Comparison of ENCODE assay signal across 11 cellular contexts in the genomic region with DNA sequence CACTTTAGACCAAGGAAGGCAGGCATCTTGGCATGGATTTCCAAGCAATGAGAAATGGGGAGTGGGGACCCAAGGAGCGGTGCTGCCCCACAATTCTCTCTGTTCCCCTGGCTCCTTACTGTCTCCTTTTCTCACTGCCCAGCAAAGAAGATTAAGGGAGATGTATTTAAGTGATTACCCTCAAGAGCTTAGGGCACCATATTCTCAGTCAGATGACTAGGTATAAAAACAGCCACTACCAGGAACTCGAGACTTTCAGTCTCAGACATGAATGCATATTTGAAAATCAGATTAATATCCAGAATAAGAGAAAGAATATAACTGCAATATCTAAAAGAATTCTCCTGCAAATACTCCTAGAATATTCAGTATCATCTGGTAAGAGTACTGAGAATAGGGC. TPM values are rescaled to one million over a fixed set of nuclear protein-coding genes. Genes with fewer than 3 reads are reported as not detected.
DNase-seq lines count a peak whose midpoint lies in the region; ATAC-seq and TF ChIP-seq lines count a peak whose summit lies in the region.
"Had no signal": no experiment of that assay in that cellular context is flagged by ENCODE, and none has a peak within 500 bp of the region (broad histone marks: within the 10 kb centered on the region; RNA-seq: fewer than 3 reads in every experiment).

A gene (minus strand): TSS at position 101 of the 400 bp plus-strand sequence. CDS start 75 bp downstream, at position 26.

- H3K27me3 Mint-ChIP-seq in activated CD4-positive, alpha-beta T cell treated with anti-CD3 and anti-CD28 coated beads, Interleukin-2, amount 10 ng/mL, durations not matched to agents 24 days and 14 days: peaks cover 23% of the 10 kb centered on the region
- H3K27me3 Mint-ChIP-seq in mesothelial cell of epicardium (ENCODE audit: low read depth): peaks cover 8% of the 10 kb centered on the region

- peaks cover 9% of the 10 kb centered on the region for H3K4me1 Mint-ChIP-seq in activated CD4-positive, alpha-beta T cell treated with anti-CD3 and anti-CD28 coated beads, Interleukin-2, amount 10 ng/mL, durations not matched to agents 24 days and 14 days
- H3K4me1 Mint-ChIP-seq in mesothelial cell of epicardium: peaks cover 21% of the 10 kb centered on the region

- H3K27ac Mint-ChIP-seq in activated CD4-positive, alpha-beta T cell treated with anti-CD3 and anti-CD28 coated beads, Interleukin-2, amount 10 ng/mL, durations not matched to agents 24 days and 14 days: no peak within 1 kb of the TSS
- no peak within 1 kb of the TSS for H3K27ac Mint-ChIP-seq in mesothelial cell of epicardium

- peaks cover 0 to 14% (median 6%) of the 10 kb centered on the region in 4 donors for H3K4me1 ChIP-seq in upper lobe of left lung

- no peak for TF ChIP-seq POLR2A in upper lobe of left lung (IDR thresholded peaks at IDR 0.05)

- TF ChIP-seq CTCF in mesothelial cell of epicardium (IDR thresholded peaks at IDR 0.05; ENCODE audit: unreplicated experiment) (no peak), upper lobe of left lung (IDR thresholded peaks at IDR 0.05) (no peak)

- no peak within 1 kb of the TSS for H3K27ac ChIP-seq in upper lobe of left lung
- H3K27ac ChIP-seq: coronary artery had no signal

- in situ Hi-C loops in endometrial microvascular endothelial cells (cut with HindIII; ENCODE audit: inconsistent ontology term, low pct_unique_long_range_greater_than_20kb, low sequenced_read_pairs): no loop called here

- no peak within 1 kb of the TSS for H3K4me3 ChIP-seq in upper lobe of left lung
- H3K4me3 ChIP-seq: coronary artery had no signal

- WGBS in upper lobe of left lung, 2 donors: 93 to 94% methylated on average over 2 of the region's 2 CpGs

- H3K9me3 Mint-ChIP-seq in activated CD4-positive, alpha-beta T cell treated with anti-CD3 and anti-CD28 coated beads, Interleukin-2, amount 10 ng/mL, durations not matched to agents 24 days and 14 days: no peaks in the 10 kb centered on the region
- peaks cover 4% of the 10 kb centered on the region for H3K9me3 Mint-ChIP-seq in mesothelial cell of epicardium

- no peaks in the 10 kb centered on the region for H3K36me3 Mint-ChIP-seq in activated CD4-positive, alpha-beta T cell treated with anti-CD3 and anti-CD28 coated beads, Interleukin-2, amount 10 ng/mL, durations not matched to agents 24 days and 14 days (ENCODE audit: low read depth)
- no peaks in the 10 kb centered on the region for H3K36me3 Mint-ChIP-seq in mesothelial cell of epicardium

- no peaks in the 10 kb centered on the region for H3K9me3 ChIP-seq in upper lobe of left lung

- intact Hi-C loops in activated CD4-positive, alpha-beta T cell treated with anti-CD3 and anti-CD28 coated beads, Interleukin-2, amount 10 ng/mL, durations not matched to agents 24 days and 14 days (cut with micrococcal nuclease): no loop called here

- DNase-seq in activated CD4-positive, alpha-beta T cell treated with anti-CD3 and anti-CD28 coated beads, Interleukin-2, amount 10 ng/mL, durations not matched to agents 24 days and 14 days: no peak
- DNase-seq in activated CD4-positive, alpha-beta T cell treated with anti-CD3 and anti-CD28 coated beads for 1 hour: no peak
- no peak for DNase-seq in mesothelial cell of epicardium (ENCODE audit: low spot score in 2 of 2, unreplicated experiment in 2 of 2)
- DNase-seq in upper lobe of left lung: no peak
- DNase-seq in NCI-H345 treated with DMSO at 0.1 percent for 48 hours (lab: John Stamatoyannopoulos, UW; ENCODE audit: unreplicated experiment): no peak
- no peak for DNase-seq in UCSD-AML1 (lab: John Stamatoyannopoulos, UW; ENCODE audit: unreplicated experiment)
- DNase-seq: activated CD4-positive, CD25-positive, alpha-beta regulatory T cell treated with anti-CD3 and anti-CD28 coated beads, Interleukin-2, amount 50 U/mL, for 72 hours; NCI-H524 treated with DMSO at 0.1 percent for 48 hours had no signal

- ATAC-seq in upper lobe of left lung (ENCODE audit: low FRiP score in 2 of 2): no peak
- ATAC-seq in GM21717 (IDR thresholded peaks at IDR 0.05; ENCODE audit: unreplicated experiment): no peak

- no peaks in the 10 kb centered on the region for H3K36me3 ChIP-seq in upper lobe of left lung

- no peaks in the 10 kb centered on the region for H3K27me3 ChIP-seq in upper lobe of left lung

- TF ChIP-seq EP300 in upper lobe of left lung (IDR thresholded peaks at IDR 0.05): no peak

- H3K4me3 Mint-ChIP-seq in activated CD4-positive, alpha-beta T cell treated with anti-CD3 and anti-CD28 coated beads, Interleukin-2, amount 10 ng/mL, durations not matched to agents 24 days and 14 days: no peak within 1 kb of the TSS
- H3K4me3 Mint-ChIP-seq in mesothelial cell of epicardium: no peak within 1 kb of the TSS

RNA-seq across cellular contexts. Expression of the gene that starts here (rescaled TPM):
- total RNA-seq in activated CD4-positive, alpha-beta T cell treated with anti-CD3 and anti-CD28 coated beads, Interleukin-2, amount 10 ng/mL, durations not matched to agents 24 days and 14 days: 16.5 and 18.5 TPM in 2 replicates
- total RNA-seq in endometrial microvascular endothelial cells (ENCODE audit: inconsistent ontology term) (25.9 TPM), mesothelial cell of epicardium (99.5 to 105 TPM (median 102 TPM) in 3 replicates), upper lobe of left lung (100 to 1,000 TPM in 5 of 6 donors, 10 to 100 TPM in 1; 92.2 to 153 (median 131) TPM)
